In the genomic region with DNA sequence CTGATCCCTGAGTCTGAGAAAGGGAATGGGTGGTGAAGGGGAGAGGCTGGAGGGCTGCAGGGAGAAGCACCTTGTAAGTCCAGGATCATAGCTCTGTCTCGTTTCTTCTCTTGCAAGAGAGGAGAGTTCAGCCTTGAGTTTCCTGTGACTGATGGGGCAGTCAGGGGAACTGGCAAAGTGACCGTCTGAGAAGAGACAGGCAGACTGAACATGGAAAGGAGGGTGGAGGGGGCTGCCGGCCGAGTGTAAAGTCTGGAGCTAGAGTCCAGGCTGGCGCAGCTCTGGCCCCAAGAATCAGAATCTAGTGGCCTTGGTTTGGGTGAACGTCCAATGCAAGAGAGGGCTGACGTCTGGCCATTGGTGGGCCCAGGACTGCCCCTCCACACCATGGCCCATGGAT, we compare ENCODE assay signal across 30 cellular contexts.
DNase-seq lines count a peak whose midpoint lies in the region; ATAC-seq and TF ChIP-seq lines count a peak whose summit lies in the region.
"Had no signal": no experiment of that assay in that cellular context is flagged by ENCODE, and none has a peak within 500 bp of the region (broad histone marks: within the 10 kb centered on the region; RNA-seq: fewer than 3 reads in every experiment).

No MANE protein-coding gene starts in this region.

- H3F3A ChIP-seq in GM23338 (replicated peaks; ENCODE audit: low read depth) = no peaks in the 10 kb centered on the region

- H3K9ac ChIP-seq in mesenchymal stem cell (ENCODE audit: low read length) = no peak overlapping the region

- H3K9me3 ChIP-seq in ascending aorta (no peaks in the 10 kb centered on the region), osteoblast (ENCODE audit: low read depth, low read length) (no peaks in the 10 kb centered on the region), mesenchymal stem cell (ENCODE audit: control insufficient read depth, low read length) (no peaks in the 10 kb centered on the region), HAP-1 (no peaks in the 10 kb centered on the region)
- H3K9me3 ChIP-seq: psoas muscle, thyroid gland, vagina had no signal

- H2BK15ac ChIP-seq in mesenchymal stem cell (ENCODE audit: low read depth, poor library complexity, severe bottlenecking) = no peak overlapping the region

- peaks cover 13% of the 10 kb centered on the region; the same call in 2 of the 3 replicates for H3K36me3 Mint-ChIP-seq in GM23338 (ENCODE audit: low read depth)

- H4K8ac ChIP-seq in mesenchymal stem cell (ENCODE audit: low read length) = no peak overlapping the region

- H3K18ac ChIP-seq in mesenchymal stem cell (ENCODE audit: low read depth in 1 of 2, low read length in 2 of 2) = no peak overlapping the region

- no peaks in the 10 kb centered on the region for H4K20me1 ChIP-seq in GM23338 (replicated peaks; ENCODE audit: insufficient read depth)
- H4K20me1 ChIP-seq in osteoblast (ENCODE audit: insufficient read depth, low read length) = no peaks in the 10 kb centered on the region

- in situ Hi-C loops in HAP-1 (cut with MboI; ENCODE audit: low sequenced_read_pairs) = no loop called here

- H4K91ac ChIP-seq in mesenchymal stem cell (ENCODE audit: low read length) = no peak overlapping the region

- H3K27me3 ChIP-seq in GM23338 (ENCODE audit: insufficient read depth) = no peaks in the 10 kb centered on the region
- no peaks in the 10 kb centered on the region for H3K27me3 ChIP-seq in ascending aorta
- no peaks in the 10 kb centered on the region for H3K27me3 ChIP-seq in osteoblast (ENCODE audit: insufficient read depth, low read length)
- no peaks in the 10 kb centered on the region for H3K27me3 ChIP-seq in mesenchymal stem cell (ENCODE audit: control insufficient read depth in 1 of 2, insufficient read depth in 1 of 2, low read length in 2 of 2)
- no peaks in the 10 kb centered on the region for H3K27me3 ChIP-seq in HAP-1 (ENCODE audit: low read depth)
- H3K27me3 ChIP-seq: hepatocyte, thyroid gland, vagina had no signal

- H3K27ac ChIP-seq in GM23338 (ENCODE audit: low read depth) (0 out of 2 replicates have a peak overlapping the region, but pooled peaks have one; percentile 26), ascending aorta (peak overlapping the region; percentile 53 to 59), osteoblast (ENCODE audit: low read depth, low read length) (no peak overlapping the region), mesenchymal stem cell (ENCODE audit: low read length, poor library complexity, severe bottlenecking) (no peak overlapping the region)
- H3K27ac ChIP-seq: hepatocyte, psoas muscle, SK-N-MC, thyroid gland, vagina had no signal

- H3K27ac Mint-ChIP-seq in GM23338 = peak overlapping the region; percentile 61
- H3K27ac Mint-ChIP-seq: activated B cell treated with CpG ODN at 0.5 μM for 24 hours; activated T-cell treated with anti-CD3 and anti-CD28 coated beads, Interleukin-2, amount 50 U/mL, for 72 hours; effector memory CD8-positive, alpha-beta T cell; memory B cell had no signal

- no peak overlapping the region for H2AK5ac ChIP-seq in mesenchymal stem cell (ENCODE audit: low read length, severe bottlenecking)

- no peaks in the 10 kb centered on the region for H3K9me3 Mint-ChIP-seq in GM23338
- H3K9me3 Mint-ChIP-seq: activated B cell treated with CpG ODN at 0.5 μM for 24 hours; activated T-cell treated with anti-CD3 and anti-CD28 coated beads, Interleukin-2, amount 50 U/mL, for 72 hours; CD4-positive, CD25-positive, alpha-beta regulatory T cell; effector memory CD8-positive, alpha-beta T cell; IgD-negative memory B cell; memory B cell had no signal

- no peaks in the 10 kb centered on the region for H3K9me2 ChIP-seq in GM23338 (ENCODE audit: insufficient read depth)

- H3K23ac ChIP-seq in mesenchymal stem cell (ENCODE audit: low read length in 2 of 2) = no peak overlapping the region

- peaks cover 59% of the 10 kb centered on the region for H3K4me1 Mint-ChIP-seq in GM23338
- H3K4me1 Mint-ChIP-seq: activated B cell treated with CpG ODN at 0.5 μM for 24 hours; CD4-positive, CD25-positive, alpha-beta regulatory T cell; memory B cell had no signal

- H2BK5ac ChIP-seq in mesenchymal stem cell (ENCODE audit: low read depth, low read length, poor library complexity, severe bottlenecking) = no peak overlapping the region

- H3K4me3 Mint-ChIP-seq in GM23338 = no peak overlapping the region
- H3K4me3 Mint-ChIP-seq: activated B cell treated with CpG ODN at 0.5 μM for 24 hours; activated T-cell treated with anti-CD3 and anti-CD28 coated beads, Interleukin-2, amount 50 U/mL, for 72 hours; CD4-positive, CD25-positive, alpha-beta regulatory T cell; effector memory CD8-positive, alpha-beta T cell; IgD-negative memory B cell; memory B cell had no signal

- H2AFZ ChIP-seq in GM23338 (no peak overlapping the region), osteoblast (ENCODE audit: low read length) (no peak overlapping the region), mesenchymal stem cell (ENCODE audit: low read depth, low read length) (no peak overlapping the region)
- H2AFZ ChIP-seq: hepatocyte had no signal

- TF ChIP-seq CTCF in GM23338 (conservative IDR thresholded peaks at IDR 0.05; ENCODE audit: low read depth in 2 of 2) (no peak), ascending aorta (IDR thresholded peaks at IDR 0.05) (no peak), osteoblast (IDR thresholded peaks at IDR 0.05; ENCODE audit: extremely low read depth, low read depth, low read length) (no peak)

- no peak overlapping the region for H3K14ac ChIP-seq in mesenchymal stem cell (ENCODE audit: low read length in 2 of 2)

- ATAC-seq in GM23338 (no peak), left ventricle myocardium superior (no peak), HG03139 (IDR thresholded peaks at IDR 0.05; ENCODE audit: unreplicated experiment) (no peak)
- ATAC-seq: activated T-cell treated with anti-CD3 and anti-CD28 coated beads, Interleukin-2, amount 50 U/mL, for 72 hours; effector memory CD8-positive, alpha-beta T cell; HCT116; left colon; psoas muscle had no signal

- peaks cover 3% of the 10 kb centered on the region for H3K79me1 ChIP-seq in mesenchymal stem cell (replicated peaks; ENCODE audit: low read length, poor library complexity, severe bottlenecking)

- H3K4me1 ChIP-seq in GM23338 (ENCODE audit: insufficient read depth) = peaks cover 26% of the 10 kb centered on the region
- H3K4me1 ChIP-seq in ascending aorta = peaks cover 1 to 6% of the 10 kb centered on the region in 2 donors
- no peaks in the 10 kb centered on the region for H3K4me1 ChIP-seq in osteoblast (ENCODE audit: insufficient read depth, low read length)
- peaks cover 4% of the 10 kb centered on the region for H3K4me1 ChIP-seq in mesenchymal stem cell (ENCODE audit: control insufficient read depth, insufficient read depth, low read depth, low read length)
- peaks cover 10% of the 10 kb centered on the region for H3K4me1 ChIP-seq in HAP-1
- H3K4me1 ChIP-seq: psoas muscle had no signal

- no peak overlapping the region for H3K4ac ChIP-seq in mesenchymal stem cell (ENCODE audit: low read depth in 1 of 2, low read length in 2 of 2)

- DNase-seq in GM23338 (ENCODE audit: low spot score) (no peak), ascending aorta (ENCODE audit: low spot score in 2 of 2) (no peak), left ventricle myocardium superior (peak; percentile 15), osteoblast (ENCODE audit: insufficient read length, low spot score, missing footprints) (peak; percentile 63), mesenchymal stem cell (no peak), HAP-1 (ENCODE audit: low spot score in 2 of 2) (no peak)
- DNase-seq in NK-92 treated with Interleukin-12 subunit alpha and Interleukin-12 subunit beta, amount 100 ng/mL, for 24 hours (lab: John Stamatoyannopoulos, UW) = no peak
- DNase-seq: activated B cell treated with CpG ODN at 0.5 μM for 24 hours; activated CD4-positive, alpha-beta T cell treated with anti-CD3 and anti-CD28 coated beads, Interleukin-2, amount 50 U/mL, for 1 hour; activated T-cell treated with anti-CD3 and anti-CD28 coated beads, Interleukin-2, amount 50 U/mL, for 72 hours; AML-193; CD4-positive, CD25-positive, alpha-beta regulatory T cell; central memory CD4-positive, alpha-beta T cell; DMS79 treated with DMSO at 0.1 percent for 48 hours; effector memory CD8-positive, alpha-beta T cell; GDM1; left colon; NCI-H146; NCI-H2107; NCI-H748 treated with DMSO at 0.1 percent for 48 hours; stimulated activated naive CD4-positive, alpha-beta T cell treated with Interleukin-2 at 50 U/mL for 16 hours; thyroid gland had no signal

- H3K4me3 ChIP-seq in GM23338 (no peak overlapping the region), ascending aorta (no peak overlapping the region), osteoblast (ENCODE audit: insufficient read depth, low read length) (no peak overlapping the region), mesenchymal stem cell (ENCODE audit: insufficient read depth in 1 of 2, low read depth in 1 of 2, low read length in 2 of 2) (no peak overlapping the region), HAP-1 (no peak overlapping the region)
- H3K4me3 ChIP-seq: hepatocyte, psoas muscle, SK-N-MC, thyroid gland, vagina had no signal

- H3K27me3 Mint-ChIP-seq in GM23338 (ENCODE audit: insufficient read depth, low read depth, poor library complexity) = peaks cover 16% of the 10 kb centered on the region
- H3K27me3 Mint-ChIP-seq: activated B cell treated with CpG ODN at 0.5 μM for 24 hours; CD4-positive, CD25-positive, alpha-beta regulatory T cell; effector memory CD8-positive, alpha-beta T cell; IgD-negative memory B cell; memory B cell had no signal

- no peak overlapping the region for H2BK12ac ChIP-seq in mesenchymal stem cell (ENCODE audit: low read length in 2 of 2)

- H3K4me2 ChIP-seq in GM23338 (no peak overlapping the region), osteoblast (ENCODE audit: insufficient read depth, low read length) (no peak overlapping the region), mesenchymal stem cell (ENCODE audit: low read length, poor library complexity, severe bottlenecking) (no peak overlapping the region)
- H3K4me2 ChIP-seq: hepatocyte had no signal

- H3K36me3 ChIP-seq in GM23338 (ENCODE audit: insufficient read depth) (no peaks in the 10 kb centered on the region), ascending aorta (peaks cover 38 to 56% of the 10 kb centered on the region in 2 donors), osteoblast (ENCODE audit: insufficient read depth, low read length) (no peaks in the 10 kb centered on the region), mesenchymal stem cell (ENCODE audit: control insufficient read depth in 1 of 2, insufficient read depth in 2 of 2, low read depth in 1 of 2, low read length in 2 of 2) (peaks cover 12 to 63% of the 10 kb centered on the region in 2 experiments), HAP-1 (replicated peaks) (no peaks in the 10 kb centered on the region)
- H3K36me3 ChIP-seq: thyroid gland had no signal

- no peak overlapping the region for H2BK120ac ChIP-seq in mesenchymal stem cell (ENCODE audit: low read depth, low read length)

- H3K79me2 ChIP-seq in GM23338 (replicated peaks; ENCODE audit: insufficient read depth) (no peaks in the 10 kb centered on the region), osteoblast (ENCODE audit: insufficient read depth, low read length) (no peaks in the 10 kb centered on the region)
- H3K79me2 ChIP-seq: hepatocyte had no signal

- 92% methylated on average over 5 of the region's 7 CpGs for WGBS in mesenchymal stem cell

- intact Hi-C loops in ascending aorta (cut with DNase I) (no loop called here), left ventricle myocardium superior (cut with micrococcal nuclease) (loop anchor here (10.0 kb wide), 1 partner anchor 54 kb away; no protein-coding TSS in a partner anchor)

TF ChIP-seq in GM23338, 12 proteins besides CTCF, POLR2A, EP300 and RAD21 (continues in another document):
- TF ChIP-seq CREB1 (CRISPR knock-in tag; IDR thresholded peaks at IDR 0.05; ENCODE audit: low read depth) = no peak

Comparison
In these comparisons a context has a peak if more than half of its experiments do, and no peak if none do; other contexts are left out.
1. DNase-seq: peak in left ventricle myocardium superior (single experiment) and osteoblast (single experiment); none in GM23338 (single experiment), ascending aorta (0 of 2), mesenchymal stem cell (single experiment), NK-92 treated with Interleukin-12 subunit alpha and Interleukin-12 subunit beta, amount 100 ng/mL, for 24 hours (single experiment) and HAP-1 (0 of 2).
2. H3K27ac ChIP-seq: peak in GM23338 (single experiment) and ascending aorta (2 of 2); none in osteoblast (single experiment) and mesenchymal stem cell (single experiment).